Comparison of ENCODE assay signal across 19 cellular contexts in the genomic region with DNA sequence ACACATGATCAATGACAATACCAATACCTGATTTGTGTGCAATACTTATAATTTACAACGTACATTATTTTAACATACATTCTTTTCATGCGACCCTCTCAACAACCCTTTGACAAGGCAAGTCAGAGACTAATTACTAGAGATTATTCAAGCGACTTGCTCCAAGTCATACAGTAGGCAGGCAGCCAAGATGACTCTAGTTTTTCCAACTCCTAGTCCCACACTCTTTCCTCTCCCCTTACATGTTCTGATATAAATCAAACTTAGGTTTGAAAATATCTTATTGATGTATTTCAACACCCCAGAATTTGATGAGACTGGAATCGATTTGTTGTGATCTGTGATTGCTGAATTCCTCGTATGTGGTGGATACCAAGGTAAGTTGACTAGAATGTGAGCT. TPM values are rescaled to one million over a fixed set of nuclear protein-coding genes. Genes with fewer than 3 reads are reported as not detected.
"Had no signal": no experiment of that assay in that cellular context is flagged by ENCODE, and none has a peak within 500 bp of the region (broad histone marks: within the 10 kb centered on the region; RNA-seq: fewer than 3 reads in every experiment).

No MANE protein-coding gene starts in this region.

- H3K27ac ChIP-seq: adrenal gland, tibial artery, VCaP had no signal

- H3K36me3 ChIP-seq: adrenal gland, tibial artery had no signal

- H3K4me3 ChIP-seq: adrenal gland, lung, tibial artery had no signal

- H3K4me1 ChIP-seq: adrenal gland had no signal

- DNase-seq: activated CD4-positive, alpha-beta T cell treated with anti-CD3 and anti-CD28 coated beads, Interleukin-2, amount 50 U/mL, for 1 hour; activated CD4-positive, CD25-positive, alpha-beta regulatory T cell treated with anti-CD3 and anti-CD28 coated beads, Interleukin-2, amount 50 U/mL, for 72 hours; activated CD8-positive, alpha-beta memory T cell treated with anti-CD3 and anti-CD28 coated beads for 24 hours; activated CD8-positive, alpha-beta memory T cell treated with anti-CD3 and anti-CD28 coated beads, Interleukin-2, amount 50 U/mL, for 48 hours; activated gamma-delta T cell; activated T-cell treated with anti-CD3 and anti-CD28 coated beads, Interleukin-2, amount 50 U/mL, for 48 hours; adrenal gland; effector memory CD8-positive, alpha-beta T cell; hypothalamus; kidney; nucleus accumbens; stimulated activated naive CD4-positive, alpha-beta T cell; substantia nigra; T-helper 2 cell; tibial artery had no signal

- H3K9me3 ChIP-seq: adrenal gland, tibial artery had no signal

RNA-seq across cellular contexts. Expression of a gene that starts 8.0 kb away (rescaled TPM):
- total RNA-seq: activated naive CD4-positive, alpha-beta T cell treated with anti-CD3 and anti-CD28 coated beads, Interleukin-2, amount 50 U/mL, for 72 hours; dermis microvascular lymphatic vessel endothelial cell had no signal
